Comparison of ENCODE assay signal across 21 cellular contexts in the genomic region with DNA sequence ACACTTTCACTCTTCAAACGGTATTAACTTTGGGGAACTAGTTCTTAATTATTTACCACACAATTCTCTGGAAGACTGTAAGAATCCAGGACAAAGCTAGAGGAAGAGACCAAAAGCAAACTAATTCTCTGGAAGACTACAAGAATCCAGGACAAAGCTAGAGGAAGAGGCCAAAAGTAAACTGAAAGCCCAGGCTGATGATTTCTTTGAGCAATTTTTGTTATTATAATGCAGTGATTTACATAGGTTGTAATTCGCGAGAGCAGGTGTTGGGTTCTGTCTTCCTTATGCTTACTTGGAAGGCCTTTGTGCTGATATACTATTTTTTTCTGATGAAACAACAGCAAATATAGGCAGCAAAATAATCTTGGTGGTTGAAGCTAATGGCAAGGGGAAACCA. TPM values are rescaled to one million over a fixed set of nuclear protein-coding genes. Genes with fewer than 3 reads are reported as not detected.
A peak's percentile ranks its signal among the peaks of the same experiment; 100 is the strongest.
DNase-seq lines count a peak whose midpoint lies in the region; ATAC-seq, FAIRE-seq and TF ChIP-seq lines count a peak whose summit lies in the region.
"Had no signal": no experiment of that assay in that cellular context is flagged by ENCODE, and none has a peak within 500 bp of the region (broad histone marks: within the 10 kb centered on the region; RNA-seq: fewer than 3 reads in every experiment).

No MANE protein-coding gene starts in this region.

- no peak overlapping the region for H2BK20ac ChIP-seq in H9 (ENCODE audit: low read depth, low read length, poor library complexity, severe bottlenecking)

- H2AK5ac ChIP-seq in H9 (ENCODE audit: insufficient read length, low read length), result no peak overlapping the region

- no peaks in the 10 kb centered on the region for H3K27me3 ChIP-seq in H9 (ENCODE audit: insufficient read depth, low read length)
- peaks cover 5% of the 10 kb centered on the region; the same call in 1 of the 2 replicates for H3K27me3 ChIP-seq in HUES64 (ENCODE audit: insufficient read depth, low read length)
- no peaks in the 10 kb centered on the region for H3K27me3 ChIP-seq in iPS DF 6.9 (ENCODE audit: control insufficient read depth, insufficient read depth, low read length)
- no peaks in the 10 kb centered on the region for H3K27me3 ChIP-seq in parathyroid adenoma (ENCODE audit: control insufficient read depth, insufficient read depth, low read length)
- H3K27me3 ChIP-seq in pancreas, result no peaks in the 10 kb centered on the region
- peaks cover 16% of the 10 kb centered on the region for H3K27me3 ChIP-seq in HAP-1 (ENCODE audit: low read depth)
- H3K27me3 ChIP-seq: BE2C had no signal

- H3K79me2 ChIP-seq in H9 (ENCODE audit: insufficient read depth, low read length), result no peaks in the 10 kb centered on the region
- H3K79me2 ChIP-seq in parathyroid adenoma, result no peaks in the 10 kb centered on the region

- in situ Hi-C loops in HAP-1 (cut with MboI; ENCODE audit: low sequenced_read_pairs), result no loop called here

- no peaks in the 10 kb centered on the region for H3K23me2 ChIP-seq in H9 (ENCODE audit: insufficient read length, low read depth, low read length, poor library complexity, severe bottlenecking)

- no peak overlapping the region for H4K8ac ChIP-seq in H9 (replicated peaks; ENCODE audit: insufficient read length, low read depth, low read length)

- no peak overlapping the region for H3K14ac ChIP-seq in H9 (ENCODE audit: insufficient read depth, low read length)

- no peak overlapping the region for H2BK5ac ChIP-seq in H9 (ENCODE audit: insufficient read length, low read length)

- H4K91ac ChIP-seq in H9 (ENCODE audit: insufficient read length, low read depth, low read length), result no peak overlapping the region

- H3K36me3 Mint-ChIP-seq in H9 (ENCODE audit: insufficient read depth in 1 of 3, low read depth in 3 of 3), result no peaks in the 10 kb centered on the region
- no peaks in the 10 kb centered on the region for H3K36me3 Mint-ChIP-seq in activated CD4-positive, alpha-beta T cell treated with anti-CD3 and anti-CD28 coated beads, Interleukin-2, amount 10 ng/mL, durations not matched to agents 7 days and 5 days (ENCODE audit: low read depth)
- H3K36me3 Mint-ChIP-seq: CD4-positive, CD25-positive, alpha-beta regulatory T cell had no signal

- no peak overlapping the region for H3T11ph ChIP-seq in H9 (ENCODE audit: low read length)

- no peak for ATAC-seq in pancreas
- ATAC-seq: GM12878, K562 had no signal

- H3K27me3 Mint-ChIP-seq in H9 (ENCODE audit: low read depth), result no peaks in the 10 kb centered on the region
- H3K27me3 Mint-ChIP-seq in activated CD4-positive, alpha-beta T cell treated with anti-CD3 and anti-CD28 coated beads, Interleukin-2, amount 10 ng/mL, durations not matched to agents 7 days and 5 days, result peaks cover 48% of the 10 kb centered on the region

- no peak overlapping the region for H3K56ac ChIP-seq in H9 (ENCODE audit: insufficient read length, low read depth, low read length)

- H3K4me3 ChIP-seq in HUES64 (ENCODE audit: low read length), result no peak overlapping the region
- H3K4me3 ChIP-seq in iPS DF 6.9 (ENCODE audit: low read length), result no peak overlapping the region
- no peak overlapping the region for H3K4me3 ChIP-seq in parathyroid adenoma (ENCODE audit: low read depth, low read length)
- H3K4me3 ChIP-seq in pancreas, result no peak overlapping the region
- no peak overlapping the region for H3K4me3 ChIP-seq in HAP-1
- H3K4me3 ChIP-seq: GM12878, K562 had no signal

- no peaks in the 10 kb centered on the region for H4K20me1 ChIP-seq in H9 (ENCODE audit: control insufficient read depth, insufficient read depth, insufficient read length)

- no peak for FAIRE-seq in pancreas (lab: Jason Lieb, UNC)
- FAIRE-seq: GM12878, H54, K562 had no signal

- H3K4ac ChIP-seq in H9 (ENCODE audit: low read depth, low read length), result no peak overlapping the region

- peak overlapping the region; percentile 85 to 99 (median 92); a peak in 6 of 7 replicates for H3K27ac Mint-ChIP-seq in H9
- no peak overlapping the region for H3K27ac Mint-ChIP-seq in activated CD4-positive, alpha-beta T cell treated with anti-CD3 and anti-CD28 coated beads, Interleukin-2, amount 10 ng/mL, durations not matched to agents 7 days and 5 days
- H3K27ac Mint-ChIP-seq: CD4-positive, CD25-positive, alpha-beta regulatory T cell; CD8-positive, alpha-beta memory T cell had no signal

- no peak overlapping the region for H2BK12ac ChIP-seq in H9 (ENCODE audit: insufficient read length, low read depth, low read length)

- POLR2A ChIA-PET in activated CD4-positive, alpha-beta T cell treated with anti-CD3 and anti-CD28 coated beads, Interleukin-2, amount 10 ng/mL, durations not matched to agents 7 days and 5 days (lab: Charles Lee), result no interaction called here

- H2BK120ac ChIP-seq in H9 (ENCODE audit: low read depth, low read length, poor library complexity, severe bottlenecking), result no peak overlapping the region

- no peak for DNase-seq in H9
- no peak for DNase-seq in iPS DF 6.9 (ENCODE audit: low read depth, low spot score)
- no peak for DNase-seq in pancreas
- DNase-seq in HAP-1 (ENCODE audit: low spot score in 2 of 2), result no peak
- no peak for DNase-seq in activated CD4-positive, alpha-beta T cell treated with anti-CD3 and anti-CD28 coated beads, Interleukin-2, amount 10 ng/mL, durations not matched to agents 7 days and 5 days
- DNase-seq: BE2C; C1 segment of cervical spinal cord; CD4-positive, CD25-positive, alpha-beta regulatory T cell; CD8-positive, alpha-beta memory T cell; COR-L47; DMS153; DMS79; GDM1; IMR-90 had no signal

- H3K4me3 Mint-ChIP-seq in H9, result peak overlapping the region; percentile 10 to 52; a peak in 3 of 5 replicates
- H3K4me3 Mint-ChIP-seq in activated CD4-positive, alpha-beta T cell treated with anti-CD3 and anti-CD28 coated beads, Interleukin-2, amount 10 ng/mL, durations not matched to agents 7 days and 5 days, result no peak overlapping the region

- intact Hi-C loops in pancreas (cut with DNase I), result no loop called here

- no peak overlapping the region for H4K5ac ChIP-seq in H9 (ENCODE audit: insufficient read length, low read depth, low read length)

- TF ChIP-seq CTCF in H9 (conservative IDR thresholded peaks at IDR 0.05) (no peak), parathyroid adenoma (IDR thresholded peaks at IDR 0.05) (no peak), pancreas (IDR thresholded peaks at IDR 0.05) (no peak)

- H3K4me2 ChIP-seq in H9 (ENCODE audit: insufficient read depth, insufficient read length, low read length) (peak overlapping the region; percentile 36), parathyroid adenoma (ENCODE audit: low read length) (no peak overlapping the region)

- no peak overlapping the region for H3K23ac ChIP-seq in H9 (ENCODE audit: insufficient read length, low read depth, low read length)

- no peak overlapping the region for H2AFZ ChIP-seq in H9 (ENCODE audit: low read length)
- H2AFZ ChIP-seq in parathyroid adenoma, result peak overlapping the region; percentile 16

- peaks cover 24 to 35% of the 10 kb centered on the region in 2 experiments for H3K4me1 Mint-ChIP-seq in H9
- no peaks in the 10 kb centered on the region for H3K4me1 Mint-ChIP-seq in activated CD4-positive, alpha-beta T cell treated with anti-CD3 and anti-CD28 coated beads, Interleukin-2, amount 10 ng/mL, durations not matched to agents 7 days and 5 days

- CTCF ChIA-PET in activated CD4-positive, alpha-beta T cell treated with anti-CD3 and anti-CD28 coated beads, Interleukin-2, amount 10 ng/mL, durations not matched to agents 7 days and 5 days (lab: Charles Lee), result no interaction called here

- H3K27ac ChIP-seq in H9 (ENCODE audit: insufficient read length, low read depth, low read length), result peak overlapping the region; percentile 95
- H3K27ac ChIP-seq in HUES64 (ENCODE audit: low read depth, low read length), result peak overlapping the region; percentile 73; the same call in 1 of the 2 replicates
- peak overlapping the region; percentile 94 for H3K27ac ChIP-seq in iPS DF 6.9 (ENCODE audit: low read length)
- no peak overlapping the region for H3K27ac ChIP-seq in parathyroid adenoma
- no peak overlapping the region for H3K27ac ChIP-seq in pancreas

- H3K9me3 Mint-ChIP-seq in H9, result no peaks in the 10 kb centered on the region
- no peaks in the 10 kb centered on the region for H3K9me3 Mint-ChIP-seq in activated CD4-positive, alpha-beta T cell treated with anti-CD3 and anti-CD28 coated beads, Interleukin-2, amount 10 ng/mL, durations not matched to agents 7 days and 5 days
- H3K9me3 Mint-ChIP-seq: CD8-positive, alpha-beta memory T cell had no signal

- no peak overlapping the region for H3K18ac ChIP-seq in H9 (ENCODE audit: insufficient read length, low read depth, low read length)

- WGBS in H9 (ENCODE audit: extremely low coverage, insufficient read length, low lambda C conversion rate), result no CpG with 5 or more reads among the region's 3 CpGs
- WGBS in HUES64, result 19% methylated on average over 3 of the region's 3 CpGs
- no CpG with 5 or more reads among the region's 3 CpGs for WGBS in iPS DF 6.9 (ENCODE audit: insufficient coverage, insufficient read length)
- 70 to 74% methylated on average over 3 of the region's 3 CpGs for WGBS in pancreas, 2 donors

- no peaks in the 10 kb centered on the region for H3K79me1 ChIP-seq in H9 (ENCODE audit: insufficient read depth, low read depth, low read length, poor library complexity, severe bottlenecking)

- H2BK15ac ChIP-seq in H9 (ENCODE audit: low read depth, low read length), result no peak overlapping the region

- H3K9me3 ChIP-seq in H9 (ENCODE audit: control insufficient read depth, low read depth, low read length) (no peaks in the 10 kb centered on the region), HUES64 (ENCODE audit: insufficient read depth, low read depth, low read length) (no peaks in the 10 kb centered on the region), iPS DF 6.9 (ENCODE audit: control insufficient read depth, insufficient read depth, low read length) (no peaks in the 10 kb centered on the region), parathyroid adenoma (ENCODE audit: control insufficient read depth, low read length) (no peaks in the 10 kb centered on the region), pancreas (no peaks in the 10 kb centered on the region), HAP-1 (no peaks in the 10 kb centered on the region)
- H3K9me3 ChIP-seq: BE2C had no signal

- H3K9ac ChIP-seq in H9 (ENCODE audit: extremely low read depth, insufficient read length, low read length), result no peak overlapping the region
- H3K9ac ChIP-seq in HUES64 (ENCODE audit: low read depth, low read length), result no peak overlapping the region
- no peak overlapping the region for H3K9ac ChIP-seq in parathyroid adenoma

- H3K36me3 ChIP-seq in HUES64 (ENCODE audit: insufficient read depth, low read length) (no peaks in the 10 kb centered on the region), iPS DF 6.9 (ENCODE audit: control insufficient read depth, insufficient read depth, low read length) (no peaks in the 10 kb centered on the region), parathyroid adenoma (ENCODE audit: control insufficient read depth, insufficient read depth, low read length) (no peaks in the 10 kb centered on the region), pancreas (no peaks in the 10 kb centered on the region), HAP-1 (replicated peaks) (no peaks in the 10 kb centered on the region)
- H3K36me3 ChIP-seq: BE2C had no signal

- H3K4me1 ChIP-seq in H9 (ENCODE audit: insufficient read depth, low read length) (peaks cover 15% of the 10 kb centered on the region), HUES64 (ENCODE audit: insufficient read depth, low read length) (peaks cover 32% of the 10 kb centered on the region), iPS DF 6.9 (ENCODE audit: control insufficient read depth, insufficient read depth, low read length) (no peaks in the 10 kb centered on the region), parathyroid adenoma (no peaks in the 10 kb centered on the region), pancreas (no peaks in the 10 kb centered on the region), HAP-1 (no peaks in the 10 kb centered on the region)
- H3K4me1 ChIP-seq: BE2C had no signal

RNA-seq across cellular contexts. Expression of gene SPTSSB, which starts 5.2 kb away (rescaled TPM):
- total RNA-seq in H9 (2021), result 1.4 and 3.5 TPM in 2 replicates
- polyA plus RNA-seq in HUES64 (2013, experiment 1 of 2), result 4.8 TPM
- 4.4 TPM for polyA plus RNA-seq in HUES64 (2013, experiment 2 of 2)
- total RNA-seq in pancreas, result 1 to 10 TPM in 3 of 6 donors, under 1 TPM in 3; 0.23 to 6.6 (median 1.2) TPM
- 1 to 10 TPM; 1.2 to 8.0 TPM for polyA plus RNA-seq in pancreas
- not detected for total RNA-seq in activated CD4-positive, alpha-beta T cell treated with anti-CD3 and anti-CD28 coated beads, Interleukin-2, amount 10 ng/mL, durations not matched to agents 7 days and 5 days
- total RNA-seq: A172; CD4-positive, CD25-positive, alpha-beta regulatory T cell; CD8-positive, alpha-beta memory T cell; Daoy; IMR-90 had no signal
- polyA plus RNA-seq: IMR-90, K562 had no signal

Comparison
In these comparisons a context has a peak if more than half of its experiments do, and no peak if none do; other contexts are left out.
1. H3K27ac ChIP-seq: peak in H9 (single experiment), HUES64 (single experiment) and iPS DF 6.9 (single experiment); none in parathyroid adenoma (single experiment) and pancreas (0 of 4).